Comparison of ENCODE assay signal across 13 cellular contexts in genomic region chr14:50920482-50921225, GRCh38. TPM values are rescaled to one million over a fixed set of nuclear protein-coding genes. Genes with fewer than 3 reads are reported as not detected.
DNase-seq lines count a peak whose midpoint lies in the region; ATAC-seq and TF ChIP-seq lines count a peak whose summit lies in the region.
"Had no signal": no experiment of that assay in that cellular context is flagged by ENCODE, and none has a peak within 500 bp of the region (broad histone marks: within the 10 kb centered on the region; RNA-seq: fewer than 3 reads in every experiment).

No MANE protein-coding gene starts in this region.

- H3K27ac ChIP-seq in HEK293 (ENCODE audit: extremely low read depth, low read depth, low read length): no peak overlapping the region
- H3K27ac ChIP-seq: C4-2B, PC-9, upper lobe of left lung had no signal

- TF ChIP-seq CTCF in HEK293 (tag by site-specific recombination; IDR thresholded peaks at IDR 0.05): no peak
- no peak for TF ChIP-seq CTCF in kidney epithelial cell (IDR thresholded peaks at IDR 0.05; ENCODE audit: insufficient read depth, low read length, poor library complexity, severe bottlenecking)

- DNase-seq in A172 (ENCODE audit: low spot score) (peak; percentile 44), adipocyte (ENCODE audit: low read depth) (peak; percentile 82), kidney epithelial cell (ENCODE audit: low read depth) (peak; percentile 93), HPDE6-E6E7 (ENCODE audit: extremely low spot score) (no peak)
- no peak for DNase-seq in activated naive CD8-positive, alpha-beta T cell treated with anti-CD3 and anti-CD28 coated beads for 36 hours
- no peak for DNase-seq in stimulated activated naive CD4-positive, alpha-beta T cell treated with Interleukin-2 at 50 U/mL for 16 hours (lab: John Stamatoyannopoulos, UW)
- DNase-seq: activated CD4-positive, alpha-beta T cell treated with anti-CD3 and anti-CD28 coated beads, Interleukin-2, amount 50 U/mL, for 4 hours; PC-9; upper lobe of left lung had no signal

- no peak overlapping the region for H3K4me3 Mint-ChIP-seq in activated naive CD8-positive, alpha-beta T cell treated with anti-CD3 and anti-CD28 coated beads for 36 hours

- no peak overlapping the region for H3K27ac Mint-ChIP-seq in activated naive CD8-positive, alpha-beta T cell treated with anti-CD3 and anti-CD28 coated beads for 36 hours

- H3K9me3 Mint-ChIP-seq in activated naive CD8-positive, alpha-beta T cell treated with anti-CD3 and anti-CD28 coated beads for 36 hours: no peaks in the 10 kb centered on the region

- no peaks in the 10 kb centered on the region for H3K4me1 ChIP-seq in HEK293 (ENCODE audit: control insufficient read depth, insufficient read depth, low read length)
- H3K4me1 ChIP-seq in adipocyte (ENCODE audit: control insufficient read depth, insufficient read depth, low read length): peaks cover 14% of the 10 kb centered on the region
- H3K4me1 ChIP-seq: upper lobe of left lung had no signal

- no peak for ATAC-seq in esophagus mucosa

- H3K4me3 ChIP-seq in HEK293 (ENCODE audit: low read depth, low read length) (no peak overlapping the region), adipocyte (ENCODE audit: low read length) (no peak overlapping the region), kidney epithelial cell (ENCODE audit: low read depth, low read length) (no peak overlapping the region)
- H3K4me3 ChIP-seq: PC-9, upper lobe of left lung had no signal

- peaks cover 7% of the 10 kb centered on the region for H3K27me3 Mint-ChIP-seq in activated naive CD8-positive, alpha-beta T cell treated with anti-CD3 and anti-CD28 coated beads for 36 hours

- POLR2A ChIA-PET in HEK293 (lab: Yijun Ruan, JAX): interaction anchor here (1.7 kb wide), 1 partner anchor 12 kb away, joined by 3 read pairs; no protein-coding TSS in a partner anchor

- no peaks in the 10 kb centered on the region for H3K4me1 Mint-ChIP-seq in activated naive CD8-positive, alpha-beta T cell treated with anti-CD3 and anti-CD28 coated beads for 36 hours

- peak overlapping the region; percentile 33 for H3K9ac ChIP-seq in adipocyte (ENCODE audit: low read length)

- no peaks in the 10 kb centered on the region for H3K9me3 ChIP-seq in HEK293 (ENCODE audit: control insufficient read depth, insufficient read depth, low read depth, low read length)
- no peaks in the 10 kb centered on the region for H3K9me3 ChIP-seq in adipocyte (ENCODE audit: control insufficient read depth, low read length)
- H3K9me3 ChIP-seq: upper lobe of left lung had no signal

- H3K36me3 Mint-ChIP-seq in activated naive CD8-positive, alpha-beta T cell treated with anti-CD3 and anti-CD28 coated beads for 36 hours: no peaks in the 10 kb centered on the region

- CTCF ChIA-PET in HEK293 (lab: Yijun Ruan, JAX): interaction anchor here (0.6 kb wide), 1 partner anchor 34 kb away, joined by 5 read pairs; no protein-coding TSS in a partner anchor

- no peaks in the 10 kb centered on the region for H3K27me3 ChIP-seq in adipocyte (replicated peaks; ENCODE audit: control insufficient read depth, insufficient read depth, low read length)
- H3K27me3 ChIP-seq in kidney epithelial cell (ENCODE audit: control insufficient read depth, insufficient read depth, low read length): no peaks in the 10 kb centered on the region
- H3K27me3 ChIP-seq: upper lobe of left lung had no signal

- H3K36me3 ChIP-seq in HEK293 (ENCODE audit: control insufficient read depth in 2 of 2, insufficient read depth in 1 of 2, low read length in 2 of 2): peaks cover 12 to 82% of the 10 kb centered on the region in 2 experiments; a peak in 2 of 3 replicates
- peaks cover 57% of the 10 kb centered on the region for H3K36me3 ChIP-seq in adipocyte (ENCODE audit: control insufficient read depth, insufficient read depth, low read length, severe bottlenecking)
- H3K36me3 ChIP-seq in kidney epithelial cell (ENCODE audit: control insufficient read depth, insufficient read depth, low read length): peaks cover 4% of the 10 kb centered on the region

TF ChIP-seq in HEK293, 187 proteins besides CTCF, POLR2A, EP300 and RAD21:
- TF ChIP-seq SCRT2 (tag by site-specific recombination; IDR thresholded peaks at IDR 0.05) (0 out of 2 replicates have a peak, but pooled peaks have one; percentile 12), ZNF791 (tag by site-specific recombination; IDR thresholded peaks at IDR 0.05) (no peak), ZFP41 (tag by site-specific recombination; IDR thresholded peaks at IDR 0.05; ENCODE audit: borderline replicate concordance) (no peak)

RNA-seq across cellular contexts. Expression of gene PYGL, which starts 23.6 kb away (rescaled TPM):
- total RNA-seq in A172 (2014; rRNA removed; shearing (Covaris generic)): 52.9 and 61.2 TPM in 2 replicates
- 41.1 and 48.2 TPM in 2 replicates for total RNA-seq in kidney epithelial cell
- total RNA-seq in activated naive CD8-positive, alpha-beta T cell treated with anti-CD3 and anti-CD28 coated beads for 36 hours: 1 to 10 TPM; 2.3 to 2.5 TPM
- total RNA-seq in esophagus mucosa: 138 TPM

RNA-seq across cellular contexts. Expression of gene ABHD12B, which starts 48.8 kb away (rescaled TPM):
- total RNA-seq in A172 (2014; rRNA removed; shearing (Covaris generic)): not detected in 2 replicates
- total RNA-seq in kidney epithelial cell (not detected in 2 replicates), esophagus mucosa (0.32 TPM)
- not detected for total RNA-seq in activated naive CD8-positive, alpha-beta T cell treated with anti-CD3 and anti-CD28 coated beads for 36 hours
- total RNA-seq: bronchial epithelial cell, PC-9 had no signal

Comparison
In these comparisons a context has a peak if more than half of its experiments do, and no peak if none do; other contexts are left out.
1. DNase-seq: peak in A172 (single experiment), adipocyte (single experiment) and kidney epithelial cell (single experiment); none in activated naive CD8-positive, alpha-beta T cell treated with anti-CD3 and anti-CD28 coated beads for 36 hours (single experiment), HPDE6-E6E7 (single experiment) and stimulated activated naive CD4-positive, alpha-beta T cell treated with Interleukin-2 at 50 U/mL for 16 hours (single experiment).
2. RNA of gene PYGL, which starts 23.6 kb away (total RNA-seq): 138 TPM in esophagus mucosa (single experiment), 52.9 to 61.2 TPM in A172 and 41.1 to 48.2 TPM in kidney epithelial cell; 2.3 to 2.5 TPM in activated naive CD8-positive, alpha-beta T cell treated with anti-CD3 and anti-CD28 coated beads for 36 hours; every median in the first group is over 10 times any median in the second.